ENCODE assay signal across 2 cellular contexts in the genomic region with DNA sequence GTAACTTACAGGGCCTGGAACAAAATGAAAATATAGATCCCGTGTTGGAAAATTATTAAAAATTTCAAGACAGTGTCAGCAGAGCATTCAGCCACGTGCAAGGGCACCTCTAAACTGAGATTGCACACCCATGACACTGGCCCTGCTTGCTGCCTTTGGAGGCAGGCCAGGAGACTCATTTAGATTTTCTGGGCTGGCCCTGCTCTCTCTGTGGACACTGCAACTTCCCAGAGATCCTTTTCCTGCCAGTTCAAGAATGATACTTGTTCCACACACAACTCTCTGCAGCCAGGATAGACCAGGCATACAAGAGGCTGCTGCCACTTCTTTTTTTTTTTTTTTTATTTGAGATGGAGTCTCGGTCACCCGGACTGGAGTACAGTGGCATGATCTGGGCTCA.
TF ChIP-seq lines count a peak whose summit lies in the region.

No MANE protein-coding gene starts in this region.

TF ChIP-seq in A549, 52 proteins besides CTCF, POLR2A, EP300 and RAD21:
- TF ChIP-seq NFE2L2 (conservative IDR thresholded peaks at IDR 0.05; ENCODE audit: low read length) = no peak
- no peak for TF ChIP-seq HOXA7 (CRISPR knock-in tag; IDR thresholded peaks at IDR 0.05)
- TF ChIP-seq, protein P1, sequence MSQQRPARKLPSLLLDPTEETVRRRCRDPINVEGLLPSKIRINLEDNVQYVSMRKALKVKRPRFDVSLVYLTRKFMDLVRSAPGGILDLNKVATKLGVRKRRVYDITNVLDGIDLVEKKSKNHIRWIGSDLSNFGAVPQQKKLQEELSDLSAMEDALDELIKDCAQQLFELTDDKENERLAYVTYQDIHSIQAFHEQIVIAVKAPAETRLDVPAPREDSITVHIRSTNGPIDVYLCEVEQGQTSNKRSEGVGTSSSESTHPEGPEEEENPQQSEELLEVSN (IDR thresholded peaks at IDR 0.05; ENCODE audit: borderline replicate concordance, low read depth) = no peak
- no peak for TF ChIP-seq RNF2 (IDR thresholded peaks at IDR 0.05; ENCODE audit: borderline replicate concordance, low read depth)
- TF ChIP-seq MYC (IDR thresholded peaks at IDR 0.05; ENCODE audit: borderline replicate concordance, low read length) = no peak
- TF ChIP-seq FOSL2 (IDR thresholded peaks at IDR 0.05) = no peak
- no peak for TF ChIP-seq FOSL2 (CRISPR knock-in tag; IDR thresholded peaks at IDR 0.05)
- TF ChIP-seq FOXS1 (CRISPR knock-in tag; IDR thresholded peaks at IDR 0.05) = no peak
- TF ChIP-seq, protein P2, sequence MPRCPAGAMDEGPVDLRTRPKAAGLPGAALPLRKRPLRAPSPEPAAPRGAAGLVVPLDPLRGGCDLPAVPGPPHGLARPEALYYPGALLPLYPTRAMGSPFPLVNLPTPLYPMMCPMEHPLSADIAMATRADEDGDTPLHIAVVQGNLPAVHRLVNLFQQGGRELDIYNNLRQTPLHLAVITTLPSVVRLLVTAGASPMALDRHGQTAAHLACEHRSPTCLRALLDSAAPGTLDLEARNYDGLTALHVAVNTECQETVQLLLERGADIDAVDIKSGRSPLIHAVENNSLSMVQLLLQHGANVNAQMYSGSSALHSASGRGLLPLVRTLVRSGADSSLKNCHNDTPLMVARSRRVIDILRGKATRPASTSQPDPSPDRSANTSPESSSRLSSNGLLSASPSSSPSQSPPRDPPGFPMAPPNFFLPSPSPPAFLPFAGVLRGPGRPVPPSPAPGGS (IDR thresholded peaks at IDR 0.05) = no peak
- TF ChIP-seq, protein P3, sequence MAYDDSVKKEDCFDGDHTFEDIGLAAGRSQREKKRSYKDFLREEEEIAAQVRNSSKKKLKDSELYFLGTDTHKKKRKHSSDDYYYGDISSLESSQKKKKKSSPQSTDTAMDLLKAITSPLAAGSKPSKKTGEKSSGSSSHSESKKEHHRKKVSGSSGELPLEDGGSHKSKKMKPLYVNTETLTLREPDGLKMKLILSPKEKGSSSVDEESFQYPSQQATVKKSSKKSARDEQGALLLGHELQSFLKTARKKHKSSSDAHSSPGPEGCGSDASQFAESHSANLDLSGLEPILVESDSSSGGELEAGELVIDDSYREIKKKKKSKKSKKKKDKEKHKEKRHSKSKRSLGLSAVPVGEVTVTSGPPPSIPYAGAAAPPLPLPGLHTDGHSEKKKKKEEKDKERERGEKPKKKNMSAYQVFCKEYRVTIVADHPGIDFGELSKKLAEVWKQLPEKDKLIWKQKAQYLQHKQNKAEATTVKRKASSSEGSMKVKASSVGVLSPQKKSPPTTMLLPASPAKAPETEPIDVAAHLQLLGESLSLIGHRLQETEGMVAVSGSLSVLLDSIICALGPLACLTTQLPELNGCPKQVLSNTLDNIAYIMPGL (CRISPR knock-in tag; IDR thresholded peaks at IDR 0.05; ENCODE audit: borderline replicate concordance) = no peak
- TF ChIP-seq ZC3H11A (IDR thresholded peaks at IDR 0.05) = no peak

TF ChIP-seq in IMR-90, 13 proteins besides CTCF, POLR2A, EP300 and RAD21:
- TF ChIP-seq MAZ (IDR thresholded peaks at IDR 0.05; ENCODE audit: borderline replicate concordance, low read depth, low read length) (no peak), RFX5 (IDR thresholded peaks at IDR 0.05; ENCODE audit: low read depth, low read length) (no peak), MAFK (IDR thresholded peaks at IDR 0.05; ENCODE audit: low read depth, low read length) (no peak), RCOR1 (IDR thresholded peaks at IDR 0.05; ENCODE audit: insufficient replicate concordance, low read length) (no peak), CEBPB (IDR thresholded peaks at IDR 0.05; ENCODE audit: low read depth, low read length) (no peak), BHLHE40 (IDR thresholded peaks at IDR 0.05; ENCODE audit: low read depth, low read length) (peak; percentile 59)
- TF ChIP-seq, protein P4, sequence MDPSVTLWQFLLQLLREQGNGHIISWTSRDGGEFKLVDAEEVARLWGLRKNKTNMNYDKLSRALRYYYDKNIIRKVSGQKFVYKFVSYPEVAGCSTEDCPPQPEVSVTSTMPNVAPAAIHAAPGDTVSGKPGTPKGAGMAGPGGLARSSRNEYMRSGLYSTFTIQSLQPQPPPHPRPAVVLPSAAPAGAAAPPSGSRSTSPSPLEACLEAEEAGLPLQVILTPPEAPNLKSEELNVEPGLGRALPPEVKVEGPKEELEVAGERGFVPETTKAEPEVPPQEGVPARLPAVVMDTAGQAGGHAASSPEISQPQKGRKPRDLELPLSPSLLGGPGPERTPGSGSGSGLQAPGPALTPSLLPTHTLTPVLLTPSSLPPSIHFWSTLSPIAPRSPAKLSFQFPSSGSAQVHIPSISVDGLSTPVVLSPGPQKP (IDR thresholded peaks at IDR 0.05; ENCODE audit: borderline replicate concordance, low read depth, low read length) = no peak
- TF ChIP-seq, protein P5, sequence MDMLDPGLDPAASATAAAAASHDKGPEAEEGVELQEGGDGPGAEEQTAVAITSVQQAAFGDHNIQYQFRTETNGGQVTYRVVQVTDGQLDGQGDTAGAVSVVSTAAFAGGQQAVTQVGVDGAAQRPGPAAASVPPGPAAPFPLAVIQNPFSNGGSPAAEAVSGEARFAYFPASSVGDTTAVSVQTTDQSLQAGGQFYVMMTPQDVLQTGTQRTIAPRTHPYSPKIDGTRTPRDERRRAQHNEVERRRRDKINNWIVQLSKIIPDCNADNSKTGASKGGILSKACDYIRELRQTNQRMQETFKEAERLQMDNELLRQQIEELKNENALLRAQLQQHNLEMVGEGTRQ (IDR thresholded peaks at IDR 0.05; ENCODE audit: low read depth, low read length) = no peak
